1 cellular context compared by ENCODE assay signal in the genomic region with DNA sequence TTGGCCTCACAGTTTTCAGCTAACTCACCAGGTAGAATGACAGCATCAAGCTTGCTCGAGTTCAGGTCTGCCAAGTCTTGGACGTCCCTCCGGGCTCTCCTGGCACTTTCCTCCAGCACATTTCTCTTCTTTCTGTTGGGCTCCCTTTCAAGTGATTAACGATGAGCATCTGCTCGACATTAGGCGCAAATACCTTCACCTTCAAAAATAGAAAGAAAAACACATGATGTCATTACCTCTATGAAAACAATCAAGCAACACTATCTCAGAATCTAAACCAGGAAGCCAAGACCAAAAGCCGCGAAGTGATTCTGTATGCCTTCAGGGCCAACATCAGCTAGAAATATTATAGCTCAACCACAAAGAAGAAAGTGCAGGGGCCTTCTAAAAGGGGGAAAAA.
TF ChIP-seq lines count a peak whose summit lies in the region.

No MANE protein-coding gene starts in this region.

TF ChIP-seq in SK-N-SH treated with all-trans-retinoic acid at 6 μM for 48 hours, 23 proteins besides CTCF, POLR2A, EP300 and RAD21 (continued from another document):
- no peak for TF ChIP-seq ZNF565 (CRISPR knock-in tag; conservative IDR thresholded peaks at IDR 0.05; ENCODE audit: low read depth)
- TF ChIP-seq BACH2 (CRISPR knock-in tag; IDR thresholded peaks at IDR 0.05; ENCODE audit: borderline replicate concordance), result no peak
- TF ChIP-seq ZC3H10 (CRISPR knock-in tag; IDR thresholded peaks at IDR 0.05), result no peak
- no peak for TF ChIP-seq ZFP30 (CRISPR knock-in tag; IDR thresholded peaks at IDR 0.05)
- no peak for TF ChIP-seq ZNF8 (CRISPR knock-in tag; IDR thresholded peaks at IDR 0.05)
